ENCODE assay signal across 8 cellular contexts in the genomic region with DNA sequence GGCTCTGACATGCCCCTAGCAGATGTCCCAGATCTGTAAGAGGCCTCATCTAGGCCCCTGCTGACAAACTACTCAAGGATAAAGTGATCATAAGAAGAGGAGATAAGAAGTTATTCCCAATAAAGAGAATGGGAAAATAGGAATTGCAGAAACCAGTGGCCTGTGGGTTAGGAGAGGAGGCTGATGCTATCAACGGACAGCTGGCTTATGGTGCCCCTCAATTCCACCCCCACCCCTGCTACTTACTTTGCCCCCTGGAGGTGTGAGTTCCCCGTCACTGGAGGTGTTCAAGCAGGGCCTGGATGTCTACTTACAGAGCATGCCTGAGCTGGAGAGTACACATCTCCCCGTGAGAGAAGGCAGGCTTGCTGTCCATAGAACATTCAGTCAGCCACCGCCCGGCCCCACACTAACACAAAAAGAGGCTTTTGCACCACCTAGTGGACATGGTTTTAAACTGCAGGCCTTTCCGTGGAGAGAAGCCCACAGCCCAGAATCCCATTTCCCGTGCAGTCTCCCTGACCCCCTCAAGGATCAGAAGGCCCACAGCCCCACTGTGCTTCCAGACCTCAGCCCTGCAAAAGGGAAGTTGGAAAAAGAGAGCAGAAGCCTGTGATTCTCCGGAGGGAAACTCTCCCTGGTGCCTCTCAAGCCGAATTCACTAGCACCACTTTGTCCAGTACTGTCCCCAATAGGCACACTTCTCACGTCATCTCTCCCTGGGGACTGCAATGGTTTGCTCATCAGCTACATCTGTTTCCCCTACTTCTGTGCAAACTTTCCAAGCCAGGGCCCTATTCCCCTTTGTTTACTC. TPM values are rescaled to one million over a fixed set of nuclear protein-coding genes. Genes with fewer than 3 reads are reported as not detected.
DNase-seq lines count a peak whose midpoint lies in the region; ATAC-seq lines count a peak whose summit lies in the region.

No MANE protein-coding gene starts in this region.

- 12 to 15% methylated on average over 10 of the region's 10 CpGs for WGBS in aorta, 2 donors

- no peaks in the 10 kb centered on the region for H3K4me1 ChIP-seq in aorta (ENCODE audit: control insufficient read depth in 1 of 2, insufficient read depth in 2 of 2, low read length in 2 of 2)

- ATAC-seq in GM21423 (IDR thresholded peaks at IDR 0.05; ENCODE audit: unreplicated experiment), result peak; percentile 45
- peak; percentile 95 for ATAC-seq in Right ventricle myocardium superior (ENCODE audit: poor library complexity)
- ATAC-seq in aorta (ENCODE audit: low FRiP score), result peak; percentile 90

- no peaks in the 10 kb centered on the region for H3K9me3 ChIP-seq in aorta (ENCODE audit: control insufficient read depth, low read length)

- DNase-seq in AML-193 (lab: John Stamatoyannopoulos, UW), result peak; percentile 75 to 87
- peak; percentile 86 for DNase-seq in NCI-H1436 (lab: John Stamatoyannopoulos, UW)
- DNase-seq in SW 1271 (lab: John Stamatoyannopoulos, UW), result peak; percentile 33 to 65
- DNase-seq in activated naive CD8-positive, alpha-beta T cell treated with anti-CD3 and anti-CD28 coated beads, Interleukin-2, amount 50 U/mL, for 16 hours (ENCODE audit: low read depth, low spot score), result peak; percentile 44
- DNase-seq in Right ventricle myocardium superior, result peak; percentile 88
- peak; percentile 75 for DNase-seq in putamen (ENCODE audit: low spot score)
- DNase-seq in aorta, result peak; percentile 85 to 88

- intact Hi-C loops in Right ventricle myocardium superior (cut with DNase I) (loop anchor here (5.0 kb wide), 1 partner anchor 58 kb away; no protein-coding TSS in a partner anchor), aorta (cut with DNase I) (loop anchor here (1.0 to 10.0 kb wide), 5 partner anchors 20 to 238 kb away; no protein-coding TSS in a partner anchor)

- peak overlapping the region in 1 of 2 donors; percentile 10 for H3K27ac ChIP-seq in aorta (ENCODE audit: low read depth in 1 of 2, low read length in 2 of 2)

- no peaks in the 10 kb centered on the region for H3K27me3 ChIP-seq in aorta (ENCODE audit: control insufficient read depth in 1 of 2, insufficient read depth in 2 of 2, low read length in 1 of 2)

- H3K36me3 ChIP-seq in aorta (ENCODE audit: control insufficient read depth in 1 of 2, insufficient read depth in 2 of 2, low read length in 1 of 2), result no peaks in the 10 kb centered on the region

- H3K4me3 ChIP-seq in aorta (ENCODE audit: low read length in 2 of 2), result no peak overlapping the region

RNA-seq across cellular contexts. Expression of gene BNIP5, which starts 23.8 kb away (rescaled TPM):
- not detected for total RNA-seq in Right ventricle myocardium superior
- total RNA-seq in aorta, result not detected
- 1 to 10 TPM in 1 of 2 donors, not detected in 1; 2.3 TPM for polyA plus RNA-seq in aorta

RNA-seq across cellular contexts. Expression of gene ETV7, which starts 27.0 kb away (rescaled TPM):
- total RNA-seq in Right ventricle myocardium superior (not detected), aorta (1 to 10 TPM; 2.2 to 2.8 TPM)
- 1 to 10 TPM; 3.4 to 5.4 TPM for polyA plus RNA-seq in aorta

Comparison
In these comparisons a context has a peak if more than half of its experiments do, and no peak if none do; other contexts are left out.
1. ATAC-seq: peak in every context shown above with its lines; median percentile 95 in Right ventricle myocardium superior; 90 in aorta; 45 in GM21423.